Comparison of ENCODE assay signal across 15 cellular contexts in the genomic region with DNA sequence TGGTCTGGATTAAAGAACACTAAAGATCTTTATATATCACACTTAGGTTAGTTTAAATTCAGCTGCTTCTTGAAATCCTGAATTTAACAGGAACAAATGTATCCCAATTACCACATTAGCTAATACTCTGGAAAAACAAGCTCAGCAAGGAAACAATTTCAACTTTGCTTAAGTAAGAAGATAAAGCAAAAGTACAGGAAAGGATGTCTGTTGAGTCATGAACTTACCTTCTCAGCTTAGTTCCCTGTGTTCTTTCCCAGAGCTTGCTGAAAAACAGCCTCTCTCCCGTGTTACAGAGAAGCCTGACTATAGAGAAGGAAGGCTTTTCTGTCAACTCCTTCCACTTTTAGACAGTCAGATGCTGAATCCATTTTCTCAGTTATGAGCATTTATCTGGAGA.
"Had no signal": no experiment of that assay in that cellular context is flagged by ENCODE, and none has a peak within 500 bp of the region (broad histone marks: within the 10 kb centered on the region; RNA-seq: fewer than 3 reads in every experiment).

No MANE protein-coding gene starts in this region.

- H3K4me2 ChIP-seq: neural progenitor cell had no signal

- H3K4me1 ChIP-seq: gastroesophageal sphincter, left ventricle myocardium inferior, lower lobe of right lung, neural progenitor cell had no signal

- H3K27ac ChIP-seq: gastroesophageal sphincter, left ventricle myocardium inferior, lower lobe of right lung, neural progenitor cell, ovary had no signal

- FAIRE-seq: keratinocyte, small intestine had no signal

- H3K9me3 ChIP-seq: gastroesophageal sphincter, left ventricle myocardium inferior, lower lobe of right lung, ovary had no signal

- H3K36me3 ChIP-seq: gastroesophageal sphincter, left ventricle myocardium inferior, lower lobe of right lung, neural progenitor cell, ovary had no signal

- H3K9ac ChIP-seq: neural progenitor cell had no signal

- ATAC-seq: effector memory CD8-positive, alpha-beta T cell; gastroesophageal sphincter; lower lobe of right lung; natural killer cell treated with Interleukin-12 subunit alpha and Interleukin-12 subunit beta and Interleukin-15 and Interleukin-18, amount 100 ng/mL, for 72 hours had no signal

- H3K4me3 ChIP-seq: gastroesophageal sphincter, left ventricle myocardium inferior, lower lobe of right lung, neural progenitor cell, ovary had no signal

- H2AFZ ChIP-seq: neural progenitor cell had no signal

- H3K27me3 ChIP-seq: gastroesophageal sphincter, neural progenitor cell, ovary had no signal

- DNase-seq: effector memory CD8-positive, alpha-beta T cell; glutamatergic neuron; left ventricle myocardium inferior; lower lobe of right lung; midbrain; nucleus accumbens; ovary; right cardiac atrium; small intestine; stimulated activated CD4-positive, alpha-beta T cell treated with anti-CD3 and anti-CD28 coated beads, Interleukin-2, amount 100 ng/mL, for 48 hours; stimulated activated naive CD4-positive, alpha-beta T cell treated with Interleukin-2 at 50 U/mL for 16 hours had no signal
